ENCODE assay signal across 9 cellular contexts in genomic region chr12:132189378-132190011, GRCh38. TPM values are rescaled to one million over a fixed set of nuclear protein-coding genes. Genes with fewer than 3 reads are reported as not detected.
DNase-seq lines count a peak whose midpoint lies in the region; ATAC-seq, FAIRE-seq and TF ChIP-seq lines count a peak whose summit lies in the region.
"Had no signal": no experiment of that assay in that cellular context is flagged by ENCODE, and none has a peak within 500 bp of the region (broad histone marks: within the 10 kb centered on the region; RNA-seq: fewer than 3 reads in every experiment).

No MANE protein-coding gene starts in this region.

- H3K9me2 ChIP-seq in neural cell (ENCODE audit: insufficient read depth, low read length), result no peaks in the 10 kb centered on the region

- no peak overlapping the region for H3K4me2 ChIP-seq in neural cell (ENCODE audit: low read length)

- no peaks in the 10 kb centered on the region for H3K79me2 ChIP-seq in neural cell (replicated peaks; ENCODE audit: insufficient read depth, low read length)

- no peak for TF ChIP-seq EP300 in neural cell (conservative IDR thresholded peaks at IDR 0.05; ENCODE audit: poor library complexity, severe bottlenecking)

- peak overlapping the region; percentile 51 for H2AFZ ChIP-seq in neural cell (ENCODE audit: low read depth, low read length)

- H3K36me3 Mint-ChIP-seq in activated T-helper 17 cell treated with anti-CD3 and anti-CD28 coated beads, Interleukin-2, amount 50 U/mL, for 72 hours (ENCODE audit: low read depth), result no peaks in the 10 kb centered on the region

- H4K20me1 ChIP-seq in neural cell (ENCODE audit: insufficient read depth), result no peaks in the 10 kb centered on the region

- DNase-seq in CMK (ENCODE audit: low read depth) (peak; percentile 84), HL-60 (ENCODE audit: low read depth in 1 of 2, low spot score in 1 of 2) (peak; percentile 85 to 86), RCC 7860 (ENCODE audit: low spot score) (peak; percentile 68), fibroblast of the aortic adventitia (ENCODE audit: low read depth) (peak; percentile 76)
- DNase-seq in stimulated activated naive CD8-positive, alpha-beta T cell treated with anti-CD3 and anti-CD28 coated beads, Interleukin-15, Interleukin-2, amounts not matched to agents 100 U/mL and 50 U/mL, for 24 hours, result peak; percentile 94

- peaks cover 7% of the 10 kb centered on the region for H3K4me1 Mint-ChIP-seq in activated T-helper 17 cell treated with anti-CD3 and anti-CD28 coated beads, Interleukin-2, amount 50 U/mL, for 72 hours

- no peaks in the 10 kb centered on the region for H3F3A ChIP-seq in neural cell (ENCODE audit: insufficient read depth, low read length, poor library complexity, severe bottlenecking)

- H3K27me3 Mint-ChIP-seq in activated T-helper 17 cell treated with anti-CD3 and anti-CD28 coated beads, Interleukin-2, amount 50 U/mL, for 72 hours, result no peaks in the 10 kb centered on the region

- TF ChIP-seq RAD21 in neural cell (conservative IDR thresholded peaks at IDR 0.05), result no peak

- peak overlapping the region; percentile 56 for H3K9ac ChIP-seq in neural cell (ENCODE audit: low read length)

- H3K4me3 ChIP-seq in HL-60 (replicated peaks; ENCODE audit: insufficient read depth, low read length) (peak overlapping the region; percentile 31), fibroblast of the aortic adventitia (ENCODE audit: low read depth, low read length) (peak overlapping the region; percentile 66), neural cell (ENCODE audit: low read length) (peak overlapping the region; percentile 70)

- TF ChIP-seq CTCF in HL-60 (IDR thresholded peaks at IDR 0.05; ENCODE audit: insufficient read depth, low read length) (no peak), fibroblast of the aortic adventitia (IDR thresholded peaks at IDR 0.05; ENCODE audit: insufficient read depth, low read length) (no peak), neural cell (IDR thresholded peaks at IDR 0.05; ENCODE audit: poor library complexity, severe bottlenecking) (no peak)

- H3K27ac ChIP-seq in HL-60 (replicated peaks), result no peak overlapping the region
- H3K27ac ChIP-seq in neural cell (ENCODE audit: low read length), result no peak overlapping the region

- H3K9me3 Mint-ChIP-seq in activated T-helper 17 cell treated with anti-CD3 and anti-CD28 coated beads, Interleukin-2, amount 50 U/mL, for 72 hours, result peaks cover 7% of the 10 kb centered on the region

- FAIRE-seq in RCC 7860 (lab: Jason Lieb, UNC), result no peak
- FAIRE-seq: endometrium had no signal

- peaks cover 23% of the 10 kb centered on the region for H3K27me3 ChIP-seq in HL-60 (ENCODE audit: insufficient read depth, poor library complexity, severe bottlenecking)
- H3K27me3 ChIP-seq in neural cell (ENCODE audit: insufficient read depth, low read depth, low read length), result peaks cover 13% of the 10 kb centered on the region

- H3K36me3 ChIP-seq in neural cell (ENCODE audit: insufficient read depth, low read length), result no peaks in the 10 kb centered on the region

- peak; percentile 94 for ATAC-seq in GM19452 (IDR thresholded peaks at IDR 0.05; ENCODE audit: unreplicated experiment)
- ATAC-seq in activated T-helper 17 cell treated with anti-CD3 and anti-CD28 coated beads, Interleukin-2, amount 50 U/mL, for 72 hours (replicated peaks), result peak; percentile 95
- ATAC-seq in stimulated activated naive CD8-positive, alpha-beta T cell treated with anti-CD3 and anti-CD28 coated beads, Interleukin-15, Interleukin-2, amounts not matched to agents 100 U/mL and 50 U/mL, for 24 hours, result peak; percentile 96

- peak overlapping the region; percentile 82 for H3K27ac Mint-ChIP-seq in activated T-helper 17 cell treated with anti-CD3 and anti-CD28 coated beads, Interleukin-2, amount 50 U/mL, for 72 hours

- H3K9me3 ChIP-seq in neural cell (ENCODE audit: low read length), result peaks cover 3% of the 10 kb centered on the region

- H3K4me3 Mint-ChIP-seq in activated T-helper 17 cell treated with anti-CD3 and anti-CD28 coated beads, Interleukin-2, amount 50 U/mL, for 72 hours, result peak overlapping the region; percentile 89

TF ChIP-seq in neural cell, 6 proteins besides CTCF, POLR2A, EP300 and RAD21:
- TF ChIP-seq MXI1 (conservative IDR thresholded peaks at IDR 0.05; ENCODE audit: poor library complexity, severe bottlenecking) (peak; percentile 6), EZH2 (IDR thresholded peaks at IDR 0.05; ENCODE audit: borderline replicate concordance, insufficient read depth, low read length, poor library complexity, severe bottlenecking) (no peak)

RNA-seq across cellular contexts. Expression of gene NOC4L, which starts 45.2 kb away (rescaled TPM):
- 10 to 100 TPM; 17.0 to 39.9 TPM for total RNA-seq in activated T-helper 17 cell treated with anti-CD3 and anti-CD28 coated beads, Interleukin-2, amount 50 U/mL, for 72 hours
- 5.7 and 13.2 TPM in 2 replicates for total RNA-seq in fibroblast of the aortic adventitia (ENCODE audit: low replicate concordance)
- polyA plus RNA-seq in neural cell, result 21.6 and 26.9 TPM in 2 replicates
- 10.8 and 16.8 TPM in 2 replicates for polyA minus RNA-seq in neural cell

RNA-seq across cellular contexts. Expression of gene DDX51, which starts 45.4 kb away (rescaled TPM):
- 10 to 100 TPM; 20.7 to 44.5 TPM for total RNA-seq in activated T-helper 17 cell treated with anti-CD3 and anti-CD28 coated beads, Interleukin-2, amount 50 U/mL, for 72 hours
- total RNA-seq in fibroblast of the aortic adventitia (ENCODE audit: low replicate concordance), result 9.4 and 14.1 TPM in 2 replicates
- 17.6 and 22.8 TPM in 2 replicates for polyA plus RNA-seq in neural cell
- polyA minus RNA-seq in neural cell, result 13.0 and 14.1 TPM in 2 replicates
